In the genomic region with DNA sequence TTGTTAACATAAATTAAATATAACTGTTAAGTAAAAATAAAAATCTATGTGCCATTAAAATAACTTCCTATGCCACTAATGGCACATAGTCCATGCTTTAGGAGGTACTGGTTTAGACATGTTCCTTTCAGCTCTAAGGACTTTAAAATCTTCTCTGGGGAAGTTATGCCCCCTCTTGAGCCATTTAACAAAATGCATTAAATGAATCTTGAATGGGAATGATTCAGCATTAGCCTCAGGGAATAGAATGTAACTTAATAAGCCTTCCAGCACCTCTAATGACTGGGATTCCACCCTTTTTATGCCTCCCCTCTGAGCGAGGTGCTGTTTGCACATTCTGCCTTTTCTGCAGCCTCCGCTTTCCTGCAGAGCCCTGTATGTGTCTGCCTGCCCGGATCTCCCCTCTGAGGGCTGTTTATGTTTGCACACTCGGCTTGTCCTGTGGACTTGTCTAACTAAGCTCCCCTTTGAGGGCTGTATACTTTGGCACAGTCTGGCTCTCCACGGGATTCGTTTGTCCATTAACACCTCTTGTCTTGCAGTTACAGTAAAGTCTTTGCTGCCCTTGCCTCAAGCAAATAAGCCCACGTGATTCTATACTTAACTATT, we compare ENCODE assay signal across 16 cellular contexts.
DNase-seq lines count a peak whose midpoint lies in the region; ATAC-seq and TF ChIP-seq lines count a peak whose summit lies in the region.
"Had no signal": no experiment of that assay in that cellular context is flagged by ENCODE, and none has a peak within 500 bp of the region (broad histone marks: within the 10 kb centered on the region; RNA-seq: fewer than 3 reads in every experiment).

No MANE protein-coding gene starts in this region.

- no peak for ATAC-seq in GM23338
- ATAC-seq in stimulated activated effector memory CD8-positive, alpha-beta T cell treated with anti-CD3 and anti-CD28 coated beads, Interleukin-12 subunit alpha, Interleukin-12 subunit beta, amount 100 ng/mL, for 72 hours = no peak
- no peak for ATAC-seq in HG03280 (IDR thresholded peaks at IDR 0.05; ENCODE audit: unreplicated experiment)
- ATAC-seq: activated naive CD4-positive, alpha-beta T cell treated with anti-CD3 and anti-CD28 coated beads, Interleukin-2, amount 50 U/mL, for 72 hours; HCT116; pancreas; T-helper 17 cell had no signal

- H3K27me3 ChIP-seq in GM23338 (ENCODE audit: insufficient read depth) (no peaks in the 10 kb centered on the region), MM.1S (replicated peaks; ENCODE audit: insufficient read depth, low read length) (no peaks in the 10 kb centered on the region)
- H3K27me3 ChIP-seq: pancreas had no signal

- H4K20me1 ChIP-seq in GM23338 (replicated peaks; ENCODE audit: insufficient read depth) = no peaks in the 10 kb centered on the region
- H4K20me1 ChIP-seq in MM.1S (ENCODE audit: insufficient read depth, low read length) = no peaks in the 10 kb centered on the region

- H3K9me3 Mint-ChIP-seq in GM23338 = no peaks in the 10 kb centered on the region
- H3K9me3 Mint-ChIP-seq in stimulated activated effector memory CD8-positive, alpha-beta T cell treated with anti-CD3 and anti-CD28 coated beads, Interleukin-12 subunit alpha, Interleukin-12 subunit beta, amount 100 ng/mL, for 72 hours = no peaks in the 10 kb centered on the region
- H3K9me3 Mint-ChIP-seq: activated naive CD4-positive, alpha-beta T cell treated with anti-CD3 and anti-CD28 coated beads, Interleukin-2, amount 50 U/mL, for 72 hours had no signal

- H2AFZ ChIP-seq in GM23338 (peak overlapping the region; percentile 88; the same call in 1 of the 2 replicates), MM.1S (ENCODE audit: low read length) (no peak overlapping the region)

- no peaks in the 10 kb centered on the region for H3F3A ChIP-seq in GM23338 (replicated peaks; ENCODE audit: low read depth)
- H3F3A ChIP-seq in MM.1S (ENCODE audit: insufficient read depth, low read length) = no peaks in the 10 kb centered on the region

- H3K36me3 Mint-ChIP-seq in GM23338 (ENCODE audit: low read depth) = no peaks in the 10 kb centered on the region
- no peaks in the 10 kb centered on the region for H3K36me3 Mint-ChIP-seq in stimulated activated effector memory CD8-positive, alpha-beta T cell treated with anti-CD3 and anti-CD28 coated beads, Interleukin-12 subunit alpha, Interleukin-12 subunit beta, amount 100 ng/mL, for 72 hours
- H3K36me3 Mint-ChIP-seq: activated naive CD4-positive, alpha-beta T cell treated with anti-CD3 and anti-CD28 coated beads, Interleukin-2, amount 50 U/mL, for 72 hours had no signal

- H3K4me1 Mint-ChIP-seq in GM23338 = peaks cover 3% of the 10 kb centered on the region; the same call in 2 of the 3 replicates
- H3K4me1 Mint-ChIP-seq in stimulated activated effector memory CD8-positive, alpha-beta T cell treated with anti-CD3 and anti-CD28 coated beads, Interleukin-12 subunit alpha, Interleukin-12 subunit beta, amount 100 ng/mL, for 72 hours = no peaks in the 10 kb centered on the region
- H3K4me1 Mint-ChIP-seq: T-helper 17 cell had no signal

- DNase-seq in GM23338 (ENCODE audit: low spot score) (no peak), NCI-H1930 (lab: John Stamatoyannopoulos, UW) (peak; percentile 5 to 9), SK-MEL-5 (ENCODE audit: low read depth, low spot score) (peak; percentile 54), lung microvascular endothelial cell (ENCODE audit: low read depth in 2 of 2) (peak; percentile 6 to 62), MM.1S (no peak)
- DNase-seq in stimulated activated effector memory CD8-positive, alpha-beta T cell treated with anti-CD3 and anti-CD28 coated beads, Interleukin-12 subunit alpha, Interleukin-12 subunit beta, amount 100 ng/mL, for 72 hours (ENCODE audit: low spot score in 2 of 2) = no peak
- DNase-seq in stimulated activated CD4-positive, alpha-beta T cell treated with anti-CD3 and anti-CD28 coated beads, Interleukin-1b, Interleukin-23, amount 100 ng/mL, for 48 hours = no peak
- DNase-seq: activated CD4-positive, CD25-positive, alpha-beta regulatory T cell treated with anti-CD3 and anti-CD28 coated beads, Interleukin-2, amount 50 U/mL, for 72 hours; activated T-cell treated with anti-CD3 and anti-CD28 coated beads for 4 hours; effector CD4-positive, alpha-beta T cell; NCI-H446; pancreas; T-helper 17 cell had no signal

- H3K79me2 ChIP-seq in GM23338 (replicated peaks; ENCODE audit: insufficient read depth) (no peaks in the 10 kb centered on the region), MM.1S (ENCODE audit: low read length) (no peaks in the 10 kb centered on the region)

- no peak overlapping the region for H3K4me3 Mint-ChIP-seq in GM23338
- H3K4me3 Mint-ChIP-seq in stimulated activated effector memory CD8-positive, alpha-beta T cell treated with anti-CD3 and anti-CD28 coated beads, Interleukin-12 subunit alpha, Interleukin-12 subunit beta, amount 100 ng/mL, for 72 hours = no peak overlapping the region
- H3K4me3 Mint-ChIP-seq: T-helper 17 cell had no signal

- H3K4me2 ChIP-seq in GM23338 (no peak overlapping the region), MM.1S (ENCODE audit: low read depth, low read length) (no peak overlapping the region)

- peaks cover 5% of the 10 kb centered on the region for H3K4me1 ChIP-seq in GM23338 (ENCODE audit: insufficient read depth)
- H3K4me1 ChIP-seq in MM.1S (ENCODE audit: low read length) = no peaks in the 10 kb centered on the region
- H3K4me1 ChIP-seq: pancreas had no signal

- in situ Hi-C loops in SK-MEL-5 (cut with HindIII; ENCODE audit: low pct_unique_long_range_greater_than_20kb, low sequenced_read_pairs) = no loop called here

- no peaks in the 10 kb centered on the region for H3K36me3 ChIP-seq in GM23338 (ENCODE audit: insufficient read depth)
- H3K36me3 ChIP-seq in MM.1S (replicated peaks; ENCODE audit: insufficient read depth, low read length) = no peaks in the 10 kb centered on the region
- H3K36me3 ChIP-seq: pancreas had no signal

- no peak overlapping the region for H3K9ac ChIP-seq in MM.1S (ENCODE audit: low read length)

- H3K27ac ChIP-seq in GM23338 (ENCODE audit: low read depth) (no peak overlapping the region), MM.1S (ENCODE audit: low read length) (no peak overlapping the region)
- H3K27ac ChIP-seq: pancreas had no signal

- H3K27ac Mint-ChIP-seq in GM23338 = peak overlapping the region; percentile 75
- H3K27ac Mint-ChIP-seq in stimulated activated effector memory CD8-positive, alpha-beta T cell treated with anti-CD3 and anti-CD28 coated beads, Interleukin-12 subunit alpha, Interleukin-12 subunit beta, amount 100 ng/mL, for 72 hours = no peak overlapping the region
- H3K27ac Mint-ChIP-seq: activated naive CD4-positive, alpha-beta T cell treated with anti-CD3 and anti-CD28 coated beads, Interleukin-2, amount 50 U/mL, for 72 hours; T-helper 17 cell had no signal

- H3K27me3 Mint-ChIP-seq in GM23338 (ENCODE audit: insufficient read depth, low read depth, poor library complexity) = peaks cover 4% of the 10 kb centered on the region

- peaks cover 7% of the 10 kb centered on the region; the same call in 1 of the 2 replicates for H3K9me2 ChIP-seq in GM23338 (ENCODE audit: insufficient read depth)
- no peaks in the 10 kb centered on the region for H3K9me2 ChIP-seq in MM.1S (replicated peaks; ENCODE audit: insufficient read depth, low read length)

- H3K9me3 ChIP-seq in MM.1S (replicated peaks; ENCODE audit: insufficient read depth, low read length) = no peaks in the 10 kb centered on the region
- H3K9me3 ChIP-seq: pancreas had no signal

- H3K4me3 ChIP-seq in GM23338 (no peak overlapping the region), MM.1S (ENCODE audit: low read length) (no peak overlapping the region)
- H3K4me3 ChIP-seq: pancreas had no signal

- TF ChIP-seq CTCF in GM23338 (conservative IDR thresholded peaks at IDR 0.05; ENCODE audit: low read depth in 2 of 2) = no peak
- no peak for TF ChIP-seq CTCF in MM.1S (IDR thresholded peaks at IDR 0.05; ENCODE audit: low read length)

TF ChIP-seq in GM23338, 12 proteins besides CTCF, POLR2A, EP300 and RAD21 (continues in another document):
- TF ChIP-seq CREB1 (CRISPR knock-in tag; IDR thresholded peaks at IDR 0.05; ENCODE audit: low read depth) (no peak), STAT1 (IDR thresholded peaks at IDR 0.05; ENCODE audit: unreplicated experiment) (no peak), NANOG (IDR thresholded peaks at IDR 0.05; ENCODE audit: borderline replicate concordance) (no peak), ZNF114 (CRISPR knock-in tag; IDR thresholded peaks at IDR 0.05) (no peak), POLR2AphosphoS5 (IDR thresholded peaks at IDR 0.05; ENCODE audit: low read depth) (no peak), ZNF331 (CRISPR knock-in tag; IDR thresholded peaks at IDR 0.05; ENCODE audit: low read depth) (no peak)
- TF ChIP-seq, protein P1, sequence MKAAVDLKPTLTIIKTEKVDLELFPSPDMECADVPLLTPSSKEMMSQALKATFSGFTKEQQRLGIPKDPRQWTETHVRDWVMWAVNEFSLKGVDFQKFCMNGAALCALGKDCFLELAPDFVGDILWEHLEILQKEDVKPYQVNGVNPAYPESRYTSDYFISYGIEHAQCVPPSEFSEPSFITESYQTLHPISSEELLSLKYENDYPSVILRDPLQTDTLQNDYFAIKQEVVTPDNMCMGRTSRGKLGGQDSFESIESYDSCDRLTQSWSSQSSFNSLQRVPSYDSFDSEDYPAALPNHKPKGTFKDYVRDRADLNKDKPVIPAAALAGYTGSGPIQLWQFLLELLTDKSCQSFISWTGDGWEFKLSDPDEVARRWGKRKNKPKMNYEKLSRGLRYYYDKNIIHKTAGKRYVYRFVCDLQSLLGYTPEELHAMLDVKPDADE (IDR thresholded peaks at IDR 0.05) = no peak

Comparison
In these comparisons a context has a peak if more than half of its experiments do, and no peak if none do; other contexts are left out.
1. DNase-seq: peak in NCI-H1930 (2 of 2), SK-MEL-5 (single experiment) and lung microvascular endothelial cell (2 of 2); none in GM23338 (single experiment), stimulated activated effector memory CD8-positive, alpha-beta T cell treated with anti-CD3 and anti-CD28 coated beads, Interleukin-12 subunit alpha, Interleukin-12 subunit beta, amount 100 ng/mL, for 72 hours (0 of 2), MM.1S (single experiment) and stimulated activated CD4-positive, alpha-beta T cell treated with anti-CD3 and anti-CD28 coated beads, Interleukin-1b, Interleukin-23, amount 100 ng/mL, for 48 hours (single experiment).